In genomic region chr9:93190656-93191353, GRCh38 we compare ENCODE assay signal across 18 cellular contexts. TPM values are rescaled to one million over a fixed set of nuclear protein-coding genes. Genes with fewer than 3 reads are reported as not detected.
"Had no signal": no experiment of that assay in that cellular context is flagged by ENCODE, and none has a peak within 500 bp of the region (broad histone marks: within the 10 kb centered on the region; RNA-seq: fewer than 3 reads in every experiment).

No MANE protein-coding gene starts in this region.

- H3K9me3 Mint-ChIP-seq: activated naive CD4-positive, alpha-beta T cell treated with anti-CD3 and anti-CD28 coated beads, Interleukin-2, amount 50 U/mL, for 24 hours; T-helper 1 cell treated with Interleukin-12 subunit alpha and Interleukin-12 subunit beta and Interleukin-4 antibody, amounts not matched to agents 30 μg/mL and 1 μg/mL, for 36 hours had no signal

- DNase-seq: activated CD4-positive, alpha-beta T cell treated with anti-CD3 and anti-CD28 coated beads for 36 hours; activated CD4-positive, alpha-beta T cell treated with anti-CD3 and anti-CD28 coated beads, Interleukin-2, amount 50 U/mL, for 48 hours; activated gamma-delta T cell; dermis blood vessel endothelial cell; effector memory CD4-positive, alpha-beta T cell; foreskin fibroblast; glutamatergic neuron; psoas muscle; stimulated activated CD8-positive, alpha-beta memory T cell treated with anti-CD3 and anti-CD28 coated beads, Interleukin-4, amount 100 ng/mL, for 48 hours; stimulated activated naive CD4-positive, alpha-beta T cell; tibial artery; uterus had no signal

- H3K27ac ChIP-seq: psoas muscle, right lobe of liver, tibial artery, uterus had no signal

- H3K27me3 Mint-ChIP-seq: activated CD4-positive, alpha-beta T cell treated with anti-CD3 and anti-CD28 coated beads for 36 hours; activated naive CD4-positive, alpha-beta T cell treated with anti-CD3 and anti-CD28 coated beads, Interleukin-2, amount 50 U/mL, for 24 hours had no signal

- H3K4me3 Mint-ChIP-seq: activated CD4-positive, alpha-beta T cell treated with anti-CD3 and anti-CD28 coated beads for 36 hours; activated naive CD4-positive, alpha-beta T cell treated with anti-CD3 and anti-CD28 coated beads, Interleukin-2, amount 50 U/mL, for 24 hours; T-helper 1 cell treated with Interleukin-12 subunit alpha and Interleukin-12 subunit beta and Interleukin-4 antibody, amounts not matched to agents 30 μg/mL and 1 μg/mL, for 36 hours had no signal

- ATAC-seq: activated CD4-positive, alpha-beta T cell treated with anti-CD3 and anti-CD28 coated beads for 36 hours; left lobe of liver; right lobe of liver had no signal

- H3K27me3 ChIP-seq: right lobe of liver, tibial artery, uterus had no signal

- H3K4me1 ChIP-seq: right lobe of liver, uterus had no signal

- H3K27ac Mint-ChIP-seq: activated CD4-positive, alpha-beta T cell treated with anti-CD3 and anti-CD28 coated beads for 36 hours; activated naive CD4-positive, alpha-beta T cell treated with anti-CD3 and anti-CD28 coated beads, Interleukin-2, amount 50 U/mL, for 24 hours; T-helper 1 cell treated with Interleukin-12 subunit alpha and Interleukin-12 subunit beta and Interleukin-4 antibody, amounts not matched to agents 30 μg/mL and 1 μg/mL, for 36 hours had no signal

- H3K36me3 Mint-ChIP-seq: activated naive CD4-positive, alpha-beta T cell treated with anti-CD3 and anti-CD28 coated beads, Interleukin-2, amount 50 U/mL, for 24 hours had no signal

- H3K4me3 ChIP-seq: psoas muscle, right lobe of liver, tibial artery, uterus had no signal

- H3K36me3 ChIP-seq: right lobe of liver, tibial artery, uterus had no signal

- H3K4me1 Mint-ChIP-seq: activated CD4-positive, alpha-beta T cell treated with anti-CD3 and anti-CD28 coated beads for 36 hours; activated naive CD4-positive, alpha-beta T cell treated with anti-CD3 and anti-CD28 coated beads, Interleukin-2, amount 50 U/mL, for 24 hours had no signal

- H3K9me3 ChIP-seq: psoas muscle, right lobe of liver, tibial artery, uterus had no signal

RNA-seq across cellular contexts. Expression of gene WNK2, which starts 6.9 kb away (rescaled TPM):
- total RNA-seq: dermis blood vessel endothelial cell, subcutaneous adipose tissue had no signal
- polyA plus RNA-seq: keratinocyte had no signal
